Comparison of ENCODE assay signal across 14 cellular contexts in the genomic region with DNA sequence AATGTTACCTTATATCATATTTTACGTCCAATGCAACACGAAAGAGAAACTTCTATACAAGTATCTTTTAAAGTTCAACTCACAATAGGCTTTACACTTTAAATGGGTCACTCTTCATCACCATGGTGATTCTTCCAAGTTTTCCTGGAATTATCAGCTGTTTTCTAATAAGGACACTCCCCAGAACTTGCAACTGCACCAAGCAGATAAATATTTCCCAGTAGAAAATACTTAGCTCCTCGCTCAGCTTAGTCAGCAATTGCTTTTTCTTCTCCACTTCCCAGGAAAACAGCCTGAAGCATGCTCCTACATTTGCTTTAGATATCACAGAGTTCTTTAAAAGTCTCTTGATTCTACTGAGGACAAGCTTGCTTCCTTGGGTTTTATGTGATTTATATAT. TPM values are rescaled to one million over a fixed set of nuclear protein-coding genes. Genes with fewer than 3 reads are reported as not detected.
DNase-seq lines count a peak whose midpoint lies in the region; ATAC-seq and TF ChIP-seq lines count a peak whose summit lies in the region.
"Had no signal": no experiment of that assay in that cellular context is flagged by ENCODE, and none has a peak within 500 bp of the region (broad histone marks: within the 10 kb centered on the region; RNA-seq: fewer than 3 reads in every experiment).

No MANE protein-coding gene starts in this region.

- H3K27me3 ChIP-seq in left lung (no peaks in the 10 kb centered on the region), subcutaneous abdominal adipose tissue (ENCODE audit: control insufficient read depth in 5 of 5, insufficient read depth in 4 of 5, low read length in 5 of 5) (no peaks in the 10 kb centered on the region), foreskin keratinocyte (no peaks in the 10 kb centered on the region)

- H3K9me3 ChIP-seq in left lung: peaks cover 0 to 6% of the 10 kb centered on the region in 2 donors
- H3K9me3 ChIP-seq in subcutaneous abdominal adipose tissue (ENCODE audit: control insufficient read depth in 5 of 5, low read length in 5 of 5): no peaks in the 10 kb centered on the region

- DNase-seq in OCI-M1 (lab: John Stamatoyannopoulos, UW) (peak; percentile 84), erythroblast (lab: John Stamatoyannopoulos, UW) (peak; percentile 79 to 81), left lung (no peak), ecto neural progenitor cell (ENCODE audit: low spot score) (no peak), foreskin keratinocyte (no peak)
- DNase-seq in activated CD8-positive, alpha-beta memory T cell treated with anti-CD3 and anti-CD28 coated beads for 24 hours: no peak
- DNase-seq: activated effector memory CD4-positive, alpha-beta T cell treated with Interleukin-2 at 50 U/mL for 16 hours; effector memory CD4-positive, alpha-beta T cell; GOT3; NCI-H1105 treated with DMSO at 0.1 percent for 48 hours; nephron progenitor cell; stimulated activated naive CD8-positive, alpha-beta T cell treated with anti-CD3 and anti-CD28 coated beads, Interleukin-15, Interleukin-2, amounts not matched to agents 100 U/mL and 50 U/mL, for 24 hours had no signal

- H3K4me1 ChIP-seq in left lung: peaks cover 5 to 9% of the 10 kb centered on the region in 2 donors
- peaks cover 0 to 38% (median 28%) of the 10 kb centered on the region in 5 donors for H3K4me1 ChIP-seq in subcutaneous abdominal adipose tissue (ENCODE audit: control insufficient read depth in 5 of 5, insufficient read depth in 5 of 5, low read length in 5 of 5)
- H3K4me1 ChIP-seq in foreskin keratinocyte: peaks cover 10% of the 10 kb centered on the region

- H3K27ac ChIP-seq in left lung: peak overlapping the region; percentile 35 to 46
- peak overlapping the region; percentile 66 for H3K27ac ChIP-seq in subcutaneous abdominal adipose tissue (ENCODE audit: low read depth, low read length)
- H3K27ac ChIP-seq in foreskin keratinocyte: no peak overlapping the region

- H3K4me3 ChIP-seq in left lung (no peak overlapping the region), subcutaneous abdominal adipose tissue (ENCODE audit: low read depth in 1 of 5, low read length in 5 of 5) (peak overlapping the region in 1 of 5 donors; percentile 29)

- TF ChIP-seq CTCF in left lung (IDR thresholded peaks at IDR 0.05): no peak
- TF ChIP-seq CTCF in foreskin keratinocyte (conservative IDR thresholded peaks at IDR 0.05): no peak

- TF ChIP-seq POLR2A in erythroblast (IDR thresholded peaks at IDR 0.05; ENCODE audit: low read length): no peak

- no peak overlapping the region for H3K9ac ChIP-seq in subcutaneous abdominal adipose tissue (ENCODE audit: low read length in 5 of 5)

- intact Hi-C loops in left lung (cut with DNase I): no loop called here

- ATAC-seq in left lung (peak; percentile 61), HG03342 (IDR thresholded peaks at IDR 0.05; ENCODE audit: unreplicated experiment) (no peak), foreskin keratinocyte (no peak)
- ATAC-seq: stimulated activated naive CD8-positive, alpha-beta T cell treated with anti-CD3 and anti-CD28 coated beads, Interleukin-15, Interleukin-2, amounts not matched to agents 100 U/mL and 50 U/mL, for 24 hours had no signal

- H3K36me3 ChIP-seq in left lung (no peaks in the 10 kb centered on the region), subcutaneous abdominal adipose tissue (ENCODE audit: control insufficient read depth in 5 of 5, insufficient read depth in 5 of 5, low read length in 5 of 5) (no peaks in the 10 kb centered on the region)

RNA-seq across cellular contexts. Expression of a gene that starts 25.7 kb away (rescaled TPM):
- total RNA-seq in left lung (10 to 100 TPM; 62.0 to 77.6 TPM), foreskin keratinocyte (30.2 and 30.3 TPM in 2 replicates)
- 5.6 and 7.1 TPM in 2 replicates for polyA plus RNA-seq in foreskin keratinocyte

RNA-seq across cellular contexts. Expression of a gene that starts 58.8 kb away (rescaled TPM):
- total RNA-seq in left lung (10 to 100 TPM; 49.0 to 50.7 TPM), foreskin keratinocyte (58.8 TPM in 2 replicates)
- 37.5 and 43.8 TPM in 2 replicates for polyA plus RNA-seq in foreskin keratinocyte

Comparison
In these comparisons a context has a peak if more than half of its experiments do, and no peak if none do; other contexts are left out.
1. DNase-seq: peak in OCI-M1 (single experiment) and erythroblast (2 of 2); none in left lung (0 of 2), ecto neural progenitor cell (single experiment), foreskin keratinocyte (0 of 2) and activated CD8-positive, alpha-beta memory T cell treated with anti-CD3 and anti-CD28 coated beads for 24 hours (single experiment).